Comparison of ENCODE assay signal across 1 cellular context in the genomic region with DNA sequence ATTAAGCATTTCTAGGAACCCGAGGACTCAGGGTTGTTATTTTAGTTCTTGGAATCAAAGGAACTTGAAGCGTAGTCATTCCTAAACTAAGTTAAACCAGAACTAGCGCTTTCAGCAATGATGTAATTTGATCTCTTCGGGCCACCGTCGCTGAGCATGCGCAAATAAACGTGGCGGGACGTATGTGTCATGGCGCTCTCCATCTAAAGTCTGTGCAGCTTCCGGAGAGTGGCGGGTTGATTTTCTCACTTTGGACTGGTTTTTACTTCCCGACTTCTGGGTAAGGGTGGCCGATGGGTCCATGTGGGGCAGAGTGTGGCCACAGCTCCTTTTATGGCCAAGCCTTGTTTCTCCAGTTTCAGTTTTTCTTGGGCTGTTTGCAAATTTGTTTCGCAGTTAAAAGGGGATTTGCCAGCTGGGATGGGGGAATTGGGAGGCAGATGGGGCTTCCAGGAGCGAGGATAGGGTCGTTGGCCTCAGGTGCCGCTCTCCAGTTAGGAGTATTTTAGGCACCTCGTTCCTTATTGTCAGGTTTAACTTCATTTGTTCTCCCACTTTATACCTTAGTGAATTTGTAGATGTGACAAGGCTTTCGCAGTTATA.
TF ChIP-seq lines count a peak whose summit lies in the region.

TSS of gene CDKAL1 (plus strand) at position 163 of the 603 bp plus-strand sequence. CDS start 11,894 bp downstream, outside the sequence.

TF ChIP-seq in HepG2, 621 proteins besides CTCF, POLR2A, EP300 and RAD21 (continued from another document and continues in another):
- TF ChIP-seq, protein P1, sequence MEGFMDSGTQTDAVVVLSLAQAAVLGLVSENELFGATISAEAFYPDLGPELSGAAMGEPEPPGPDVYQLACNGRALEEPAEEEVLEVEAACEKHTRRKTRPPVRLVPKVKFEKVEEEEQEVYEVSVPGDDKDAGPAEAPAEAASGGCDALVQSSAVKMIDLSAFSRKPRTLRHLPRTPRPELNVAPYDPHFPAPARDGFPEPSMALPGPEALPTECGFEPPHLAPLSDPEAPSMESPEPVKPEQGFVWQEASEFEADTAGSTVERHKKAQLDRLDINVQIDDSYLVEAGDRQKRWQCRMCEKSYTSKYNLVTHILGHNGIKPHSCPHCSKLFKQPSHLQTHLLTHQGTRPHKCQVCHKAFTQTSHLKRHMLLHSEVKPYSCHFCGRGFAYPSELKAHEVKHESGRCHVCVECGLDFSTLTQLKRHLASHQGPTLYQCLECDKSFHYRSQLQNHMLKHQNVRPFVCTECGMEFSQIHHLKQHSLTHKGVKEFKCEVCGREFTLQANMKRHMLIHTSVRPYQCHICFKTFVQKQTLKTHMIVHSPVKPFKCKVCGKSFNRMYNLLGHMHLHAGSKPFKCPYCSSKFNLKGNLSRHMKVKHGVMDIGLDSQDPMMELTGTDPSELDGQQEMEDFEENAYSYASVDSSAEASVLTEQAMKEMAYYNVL (CRISPR knock-in tag; IDR thresholded peaks at IDR 0.05; ENCODE audit: borderline replicate concordance): peak; percentile 17; the same call in 1 of the 2 replicates
- TF ChIP-seq ZNF280B (CRISPR knock-in tag; IDR thresholded peaks at IDR 0.05; ENCODE audit: borderline replicate concordance) (no peak), PAWR (CRISPR knock-in tag; IDR thresholded peaks at IDR 0.05; ENCODE audit: borderline replicate concordance) (no peak), ZMYM2 (CRISPR knock-in tag; IDR thresholded peaks at IDR 0.05) (no peak), ZNF383 (CRISPR knock-in tag; IDR thresholded peaks at IDR 0.05; ENCODE audit: borderline replicate concordance) (no peak), ZSCAN31 (CRISPR knock-in tag; IDR thresholded peaks at IDR 0.05; ENCODE audit: low read depth) (peak; percentile 87; the same call in 1 of the 2 replicates), ZFP1 (CRISPR knock-in tag; IDR thresholded peaks at IDR 0.05) (no peak), BHLHE40 (IDR thresholded peaks at IDR 0.05; ENCODE audit: low read length) (no peak), FOXP1 (IDR thresholded peaks at IDR 0.05) (no peak), FOXP1 (CRISPR knock-in tag; IDR thresholded peaks at IDR 0.05) (peak; percentile 13), RAD51 (IDR thresholded peaks at IDR 0.05; ENCODE audit: borderline replicate concordance) (no peak), ZNF256 (CRISPR knock-in tag; conservative IDR thresholded peaks at IDR 0.05) (no peak; the same call in 1 of the 2 replicates), ZSCAN20 (CRISPR knock-in tag; IDR thresholded peaks at IDR 0.05; ENCODE audit: borderline replicate concordance) (0 out of 2 replicates have a peak, but pooled peaks have one; percentile 61), NCOR1 (IDR thresholded peaks at IDR 0.05; ENCODE audit: borderline replicate concordance, low read length) (no peak), NCOA2 (CRISPR knock-in tag; IDR thresholded peaks at IDR 0.05) (no peak), ZNF720 (CRISPR knock-in tag; IDR thresholded peaks at IDR 0.05) (no peak), ZBTB38 (CRISPR knock-in tag; IDR thresholded peaks at IDR 0.05) (peak; percentile 77), ZSCAN25 (CRISPR knock-in tag; IDR thresholded peaks at IDR 0.05) (no peak), TBX3 (IDR thresholded peaks at IDR 0.05; ENCODE audit: borderline replicate concordance) (no peak), JDP2 (CRISPR knock-in tag; IDR thresholded peaks at IDR 0.05; ENCODE audit: borderline replicate concordance) (no peak), ZNF253 (CRISPR knock-in tag; IDR thresholded peaks at IDR 0.05; ENCODE audit: borderline replicate concordance) (no peak), RFXAP (CRISPR knock-in tag; IDR thresholded peaks at IDR 0.05; ENCODE audit: borderline replicate concordance) (peak; percentile 83; the same call in 1 of the 2 replicates), ZNF891 (CRISPR knock-in tag; IDR thresholded peaks at IDR 0.05) (no peak), MEF2D (CRISPR knock-in tag; IDR thresholded peaks at IDR 0.05) (no peak; the same call in 1 of the 2 replicates), DMAP1 (CRISPR knock-in tag; IDR thresholded peaks at IDR 0.05) (peak; percentile 88), ZNF235 (CRISPR knock-in tag; IDR thresholded peaks at IDR 0.05; ENCODE audit: borderline replicate concordance) (no peak), AGO1 (IDR thresholded peaks at IDR 0.05; ENCODE audit: low read depth, low read length, poor library complexity, severe bottlenecking) (no peak), ZNF263 (CRISPR knock-in tag; IDR thresholded peaks at IDR 0.05) (no peak; the same call in 1 of the 2 replicates), ZSCAN12 (CRISPR knock-in tag; IDR thresholded peaks at IDR 0.05) (0 out of 2 replicates have a peak, but pooled peaks have one; percentile 22), ZFP41 (CRISPR knock-in tag; IDR thresholded peaks at IDR 0.05; ENCODE audit: borderline replicate concordance) (no peak; the same call in 1 of the 2 replicates), SMARCC2 (IDR thresholded peaks at IDR 0.05) (no peak), KMT2B (CRISPR knock-in tag; IDR thresholded peaks at IDR 0.05) (peak; percentile 93), MAZ (IDR thresholded peaks at IDR 0.05; ENCODE audit: borderline replicate concordance, low read depth, low read length) (no peak), MAZ (CRISPR knock-in tag; IDR thresholded peaks at IDR 0.05; ENCODE audit: low read depth) (peak; percentile 85), HDAC2 (CRISPR knock-in tag; IDR thresholded peaks at IDR 0.05) (peak; percentile 83; the same call in 1 of the 2 replicates), MXI1 (IDR thresholded peaks at IDR 0.05; ENCODE audit: borderline replicate concordance, low read depth, low read length) (peak; percentile 85; the same call in 1 of the 3 replicates), CHD4 (IDR thresholded peaks at IDR 0.05; ENCODE audit: borderline replicate concordance, low read length) (no peak), HIVEP1 (CRISPR knock-in tag; IDR thresholded peaks at IDR 0.05) (peak; percentile 35; the same call in 1 of the 2 replicates), GABPA (IDR thresholded peaks at IDR 0.05; ENCODE audit: low read depth, low read length) (no peak), GABPA (CRISPR knock-in tag; IDR thresholded peaks at IDR 0.05; ENCODE audit: low read depth) (peak; percentile 85), MNT (IDR thresholded peaks at IDR 0.05) (no peak), ZBTB44 (CRISPR knock-in tag; IDR thresholded peaks at IDR 0.05) (no peak), MIXL1 (CRISPR knock-in tag; IDR thresholded peaks at IDR 0.05) (peak; percentile 80; the same call in 1 of the 2 replicates)
- TF ChIP-seq, protein P2, sequence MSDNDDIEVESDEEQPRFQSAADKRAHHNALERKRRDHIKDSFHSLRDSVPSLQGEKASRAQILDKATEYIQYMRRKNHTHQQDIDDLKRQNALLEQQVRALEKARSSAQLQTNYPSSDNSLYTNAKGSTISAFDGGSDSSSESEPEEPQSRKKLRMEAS (IDR thresholded peaks at IDR 0.05): peak; percentile 85
- TF ChIP-seq, protein P3, sequence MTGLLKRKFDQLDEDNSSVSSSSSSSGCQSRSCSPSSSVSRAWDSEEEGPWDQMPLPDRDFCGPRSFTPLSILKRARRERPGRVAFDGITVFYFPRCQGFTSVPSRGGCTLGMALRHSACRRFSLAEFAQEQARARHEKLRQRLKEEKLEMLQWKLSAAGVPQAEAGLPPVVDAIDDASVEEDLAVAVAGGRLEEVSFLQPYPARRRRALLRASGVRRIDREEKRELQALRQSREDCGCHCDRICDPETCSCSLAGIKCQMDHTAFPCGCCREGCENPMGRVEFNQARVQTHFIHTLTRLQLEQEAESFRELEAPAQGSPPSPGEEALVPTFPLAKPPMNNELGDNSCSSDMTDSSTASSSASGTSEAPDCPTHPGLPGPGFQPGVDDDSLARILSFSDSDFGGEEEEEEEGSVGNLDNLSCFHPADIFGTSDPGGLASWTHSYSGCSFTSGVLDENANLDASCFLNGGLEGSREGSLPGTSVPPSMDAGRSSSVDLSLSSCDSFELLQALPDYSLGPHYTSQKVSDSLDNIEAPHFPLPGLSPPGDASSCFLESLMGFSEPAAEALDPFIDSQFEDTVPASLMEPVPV (CRISPR knock-in tag; IDR thresholded peaks at IDR 0.05): 0 out of 2 replicates have a peak, but pooled peaks have one; percentile 37
- TF ChIP-seq, protein P4, sequence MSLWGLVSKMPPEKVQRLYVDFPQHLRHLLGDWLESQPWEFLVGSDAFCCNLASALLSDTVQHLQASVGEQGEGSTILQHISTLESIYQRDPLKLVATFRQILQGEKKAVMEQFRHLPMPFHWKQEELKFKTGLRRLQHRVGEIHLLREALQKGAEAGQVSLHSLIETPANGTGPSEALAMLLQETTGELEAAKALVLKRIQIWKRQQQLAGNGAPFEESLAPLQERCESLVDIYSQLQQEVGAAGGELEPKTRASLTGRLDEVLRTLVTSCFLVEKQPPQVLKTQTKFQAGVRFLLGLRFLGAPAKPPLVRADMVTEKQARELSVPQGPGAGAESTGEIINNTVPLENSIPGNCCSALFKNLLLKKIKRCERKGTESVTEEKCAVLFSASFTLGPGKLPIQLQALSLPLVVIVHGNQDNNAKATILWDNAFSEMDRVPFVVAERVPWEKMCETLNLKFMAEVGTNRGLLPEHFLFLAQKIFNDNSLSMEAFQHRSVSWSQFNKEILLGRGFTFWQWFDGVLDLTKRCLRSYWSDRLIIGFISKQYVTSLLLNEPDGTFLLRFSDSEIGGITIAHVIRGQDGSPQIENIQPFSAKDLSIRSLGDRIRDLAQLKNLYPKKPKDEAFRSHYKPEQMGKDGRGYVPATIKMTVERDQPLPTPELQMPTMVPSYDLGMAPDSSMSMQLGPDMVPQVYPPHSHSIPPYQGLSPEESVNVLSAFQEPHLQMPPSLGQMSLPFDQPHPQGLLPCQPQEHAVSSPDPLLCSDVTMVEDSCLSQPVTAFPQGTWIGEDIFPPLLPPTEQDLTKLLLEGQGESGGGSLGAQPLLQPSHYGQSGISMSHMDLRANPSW (CRISPR knock-in tag; IDR thresholded peaks at IDR 0.05; ENCODE audit: borderline replicate concordance): no peak; the same call in 1 of the 2 replicates
- TF ChIP-seq, protein P5, sequence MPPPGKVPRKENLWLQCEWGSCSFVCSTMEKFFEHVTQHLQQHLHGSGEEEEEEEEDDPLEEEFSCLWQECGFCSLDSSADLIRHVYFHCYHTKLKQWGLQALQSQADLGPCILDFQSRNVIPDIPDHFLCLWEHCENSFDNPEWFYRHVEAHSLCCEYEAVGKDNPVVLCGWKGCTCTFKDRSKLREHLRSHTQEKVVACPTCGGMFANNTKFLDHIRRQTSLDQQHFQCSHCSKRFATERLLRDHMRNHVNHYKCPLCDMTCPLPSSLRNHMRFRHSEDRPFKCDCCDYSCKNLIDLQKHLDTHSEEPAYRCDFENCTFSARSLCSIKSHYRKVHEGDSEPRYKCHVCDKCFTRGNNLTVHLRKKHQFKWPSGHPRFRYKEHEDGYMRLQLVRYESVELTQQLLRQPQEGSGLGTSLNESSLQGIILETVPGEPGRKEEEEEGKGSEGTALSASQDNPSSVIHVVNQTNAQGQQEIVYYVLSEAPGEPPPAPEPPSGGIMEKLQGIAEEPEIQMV (CRISPR knock-in tag; IDR thresholded peaks at IDR 0.05; ENCODE audit: low read depth): no peak
- TF ChIP-seq, protein P6, sequence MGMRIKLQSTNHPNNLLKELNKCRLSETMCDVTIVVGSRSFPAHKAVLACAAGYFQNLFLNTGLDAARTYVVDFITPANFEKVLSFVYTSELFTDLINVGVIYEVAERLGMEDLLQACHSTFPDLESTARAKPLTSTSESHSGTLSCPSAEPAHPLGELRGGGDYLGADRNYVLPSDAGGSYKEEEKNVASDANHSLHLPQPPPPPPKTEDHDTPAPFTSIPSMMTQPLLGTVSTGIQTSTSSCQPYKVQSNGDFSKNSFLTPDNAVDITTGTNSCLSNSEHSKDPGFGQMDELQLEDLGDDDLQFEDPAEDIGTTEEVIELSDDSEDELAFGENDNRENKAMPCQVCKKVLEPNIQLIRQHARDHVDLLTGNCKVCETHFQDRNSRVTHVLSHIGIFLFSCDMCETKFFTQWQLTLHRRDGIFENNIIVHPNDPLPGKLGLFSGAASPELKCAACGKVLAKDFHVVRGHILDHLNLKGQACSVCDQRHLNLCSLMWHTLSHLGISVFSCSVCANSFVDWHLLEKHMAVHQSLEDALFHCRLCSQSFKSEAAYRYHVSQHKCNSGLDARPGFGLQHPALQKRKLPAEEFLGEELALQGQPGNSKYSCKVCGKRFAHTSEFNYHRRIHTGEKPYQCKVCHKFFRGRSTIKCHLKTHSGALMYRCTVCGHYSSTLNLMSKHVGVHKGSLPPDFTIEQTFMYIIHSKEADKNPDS (CRISPR knock-in tag; IDR thresholded peaks at IDR 0.05): no peak
- TF ChIP-seq, protein P7, sequence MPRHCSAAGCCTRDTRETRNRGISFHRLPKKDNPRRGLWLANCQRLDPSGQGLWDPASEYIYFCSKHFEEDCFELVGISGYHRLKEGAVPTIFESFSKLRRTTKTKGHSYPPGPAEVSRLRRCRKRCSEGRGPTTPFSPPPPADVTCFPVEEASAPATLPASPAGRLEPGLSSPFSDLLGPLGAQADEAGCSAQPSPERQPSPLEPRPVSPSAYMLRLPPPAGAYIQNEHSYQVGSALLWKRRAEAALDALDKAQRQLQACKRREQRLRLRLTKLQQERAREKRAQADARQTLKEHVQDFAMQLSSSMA (CRISPR knock-in tag; IDR thresholded peaks at IDR 0.05): no peak
